In genomic region chr22:24156915-24157782, GRCh38 we compare ENCODE assay signal across 8 cellular contexts. TPM values are rescaled to one million over a fixed set of nuclear protein-coding genes. Genes with fewer than 3 reads are reported as not detected.
A peak's percentile ranks its signal among the peaks of the same experiment; 100 is the strongest.
DNase-seq lines count a peak whose midpoint lies in the region; ATAC-seq and TF ChIP-seq lines count a peak whose summit lies in the region.

No MANE protein-coding gene starts in this region.

- H3K36me3 ChIP-seq in adrenal gland (replicated peaks in 1 of 2): peaks cover 0 to 3% of the 10 kb centered on the region in 2 donors
- no peaks in the 10 kb centered on the region for H3K36me3 ChIP-seq in right atrium auricular region
- H3K36me3 ChIP-seq in vagina: no peaks in the 10 kb centered on the region

- no peaks in the 10 kb centered on the region for H3K27me3 ChIP-seq in adrenal gland
- no peaks in the 10 kb centered on the region for H3K27me3 ChIP-seq in right atrium auricular region
- H3K27me3 ChIP-seq in vagina: no peaks in the 10 kb centered on the region

- intact Hi-C loops in adrenal gland (cut with DNase I): no loop called here
- intact Hi-C loops in vagina (cut with DNase I): no loop called here

- no peaks in the 10 kb centered on the region for H3K9me3 ChIP-seq in adrenal gland (replicated peaks in 1 of 3)
- no peaks in the 10 kb centered on the region for H3K9me3 ChIP-seq in right atrium auricular region
- no peaks in the 10 kb centered on the region for H3K9me3 ChIP-seq in vagina

- 19 to 65% (median 22%) methylated on average over 8 to 22 of the region's 22 CpGs for WGBS in adrenal gland, 4 donors

- no peak for TF ChIP-seq POLR2A in NB4 (IDR thresholded peaks at IDR 0.05; ENCODE audit: extremely low read depth, insufficient read length)
- TF ChIP-seq POLR2A in adrenal gland (IDR thresholded peaks at IDR 0.05): no peak
- TF ChIP-seq POLR2A in vagina (IDR thresholded peaks at IDR 0.05): no peak

- H3K4me1 ChIP-seq in adrenal gland (replicated peaks in 1 of 2) (peaks cover 11 to 34% of the 10 kb centered on the region in 2 donors), right atrium auricular region (peaks cover 0 to 70% of the 10 kb centered on the region in 2 donors), vagina (peaks cover 44% of the 10 kb centered on the region)

- peak; percentile 92 for TF ChIP-seq CTCF in GM12872 (IDR thresholded peaks at IDR 0.05; ENCODE audit: insufficient read depth, low read depth, low read length)
- TF ChIP-seq CTCF in NB4 (IDR thresholded peaks at IDR 0.05; ENCODE audit: low read depth, low read length): peak; percentile 77
- peak; percentile 75 to 87 (median 82) for TF ChIP-seq CTCF in adrenal gland (IDR thresholded peaks at IDR 0.05)
- TF ChIP-seq CTCF in right atrium auricular region (IDR thresholded peaks at IDR 0.05): peak; percentile 71 to 84
- peak; percentile 38 to 82 (median 54) for TF ChIP-seq CTCF in vagina (IDR thresholded peaks at IDR 0.05)

- DNase-seq in NB4 (ENCODE audit: low read depth) (peak; percentile 97), T follicular helper cell (ENCODE audit: low read depth) (peak; percentile 82), adrenal gland (peak; percentile 76 to 93 (median 86)), right atrium auricular region (ENCODE audit: low spot score) (peak; percentile 87), putamen (ENCODE audit: low spot score) (peak; percentile 49), vagina (ENCODE audit: extremely low spot score in 2 of 2) (no peak)

- peak overlapping the region; percentile 73 for H3K4me3 ChIP-seq in NB4 (ENCODE audit: low read depth, low read length)
- peak overlapping the region; percentile 2 to 87 (median 54) for H3K4me3 ChIP-seq in adrenal gland
- peak overlapping the region; percentile 63 to 91 for H3K4me3 ChIP-seq in right atrium auricular region
- H3K4me3 ChIP-seq in vagina: peak overlapping the region; percentile 60 to 84

- peak; percentile 61 for ATAC-seq in HG02571 (IDR thresholded peaks at IDR 0.05; ENCODE audit: unreplicated experiment)

- peak overlapping the region in 2 of 5 donors; percentile 68 to 85 for H3K27ac ChIP-seq in adrenal gland
- H3K27ac ChIP-seq in right atrium auricular region: peak overlapping the region; percentile 91 to 94
- peak overlapping the region; percentile 82 for H3K27ac ChIP-seq in vagina

RNA-seq across cellular contexts. Expression of gene SUSD2, which starts 24.1 kb away (rescaled TPM):
- total RNA-seq in adrenal gland: 10 to 100 TPM in 5 of 8 donors, 1 to 10 TPM in 3; 3.0 to 62.7 (median 22.3) TPM
- 10 to 100 TPM in 2 of 3 donors, 1 to 10 TPM in 1; 3.2 to 30.8 (median 23.2) TPM for polyA plus RNA-seq in adrenal gland
- total RNA-seq in right atrium auricular region: 1 to 10 TPM; 4.9 to 9.5 TPM
- 9.1 TPM for total RNA-seq in vagina

Comparison
In these comparisons a context has a peak if more than half of its experiments do, and no peak if none do; other contexts are left out.
1. DNase-seq: peak in NB4 (single experiment), T follicular helper cell (single experiment), adrenal gland (7 of 7), right atrium auricular region (single experiment) and putamen (single experiment); none in vagina (0 of 2).
2. Peak in every context shown above with its lines, with median percentiles within 50 percentile points of each other: CTCF ChIP-seq and H3K4me3 ChIP-seq.